In genomic region chr6:33690766-33691165, GRCh38 we compare ENCODE assay signal across 1 cellular context.
TF ChIP-seq lines count a peak whose summit lies in the region.

No MANE protein-coding gene starts in this region.

TF ChIP-seq in IMR-90, 13 proteins besides CTCF, POLR2A, EP300 and RAD21:
- TF ChIP-seq MAFK (IDR thresholded peaks at IDR 0.05; ENCODE audit: low read depth, low read length) (no peak), BHLHE40 (IDR thresholded peaks at IDR 0.05; ENCODE audit: low read depth, low read length) (no peak), NFE2L2 (IDR thresholded peaks at IDR 0.05; ENCODE audit: low read depth, low read length) (no peak), CEBPB (IDR thresholded peaks at IDR 0.05; ENCODE audit: low read depth, low read length) (no peak), RCOR1 (IDR thresholded peaks at IDR 0.05; ENCODE audit: insufficient replicate concordance, low read length) (no peak), RFX5 (IDR thresholded peaks at IDR 0.05; ENCODE audit: low read depth, low read length) (no peak), CHD1 (IDR thresholded peaks at IDR 0.05; ENCODE audit: low read depth, low read length) (no peak), FOS (IDR thresholded peaks at IDR 0.05; ENCODE audit: low read depth, low read length) (no peak), MXI1 (IDR thresholded peaks at IDR 0.05; ENCODE audit: borderline replicate concordance, low read depth, low read length) (no peak), SMC3 (IDR thresholded peaks at IDR 0.05; ENCODE audit: low read depth, low read length) (no peak), MAZ (IDR thresholded peaks at IDR 0.05; ENCODE audit: borderline replicate concordance, low read depth, low read length) (no peak)
- TF ChIP-seq, protein P1, sequence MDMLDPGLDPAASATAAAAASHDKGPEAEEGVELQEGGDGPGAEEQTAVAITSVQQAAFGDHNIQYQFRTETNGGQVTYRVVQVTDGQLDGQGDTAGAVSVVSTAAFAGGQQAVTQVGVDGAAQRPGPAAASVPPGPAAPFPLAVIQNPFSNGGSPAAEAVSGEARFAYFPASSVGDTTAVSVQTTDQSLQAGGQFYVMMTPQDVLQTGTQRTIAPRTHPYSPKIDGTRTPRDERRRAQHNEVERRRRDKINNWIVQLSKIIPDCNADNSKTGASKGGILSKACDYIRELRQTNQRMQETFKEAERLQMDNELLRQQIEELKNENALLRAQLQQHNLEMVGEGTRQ (IDR thresholded peaks at IDR 0.05; ENCODE audit: low read depth, low read length), result no peak
- TF ChIP-seq, protein P2, sequence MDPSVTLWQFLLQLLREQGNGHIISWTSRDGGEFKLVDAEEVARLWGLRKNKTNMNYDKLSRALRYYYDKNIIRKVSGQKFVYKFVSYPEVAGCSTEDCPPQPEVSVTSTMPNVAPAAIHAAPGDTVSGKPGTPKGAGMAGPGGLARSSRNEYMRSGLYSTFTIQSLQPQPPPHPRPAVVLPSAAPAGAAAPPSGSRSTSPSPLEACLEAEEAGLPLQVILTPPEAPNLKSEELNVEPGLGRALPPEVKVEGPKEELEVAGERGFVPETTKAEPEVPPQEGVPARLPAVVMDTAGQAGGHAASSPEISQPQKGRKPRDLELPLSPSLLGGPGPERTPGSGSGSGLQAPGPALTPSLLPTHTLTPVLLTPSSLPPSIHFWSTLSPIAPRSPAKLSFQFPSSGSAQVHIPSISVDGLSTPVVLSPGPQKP (IDR thresholded peaks at IDR 0.05; ENCODE audit: borderline replicate concordance, low read depth, low read length), result no peak
